1 cellular context compared by ENCODE assay signal in the genomic region with DNA sequence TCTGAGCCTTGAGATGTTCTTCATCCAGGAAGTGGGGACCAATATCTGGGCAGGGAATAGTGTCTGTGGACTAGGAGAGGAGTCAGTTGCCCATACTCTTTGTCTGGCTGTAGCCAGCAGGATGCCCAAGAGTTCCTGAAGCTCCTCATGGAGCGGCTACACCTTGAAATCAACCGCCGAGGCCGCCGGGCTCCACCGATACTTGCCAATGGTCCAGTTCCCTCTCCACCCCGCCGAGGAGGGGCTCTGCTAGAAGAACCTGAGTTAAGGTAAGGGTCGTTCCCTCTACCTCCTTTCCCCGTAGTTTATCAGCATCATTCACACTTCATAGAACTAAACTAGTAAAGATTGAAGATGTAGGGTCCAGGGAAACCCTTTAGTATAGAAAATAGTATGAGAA.
TF ChIP-seq lines count a peak whose summit lies in the region.

No MANE protein-coding gene starts in this region.

TF ChIP-seq in K562, 482 proteins besides CTCF, POLR2A, EP300 and RAD21:
- no peak for TF ChIP-seq ZBTB7A (IDR thresholded peaks at IDR 0.05; ENCODE audit: borderline replicate concordance, control insufficient read depth, low read depth, low read length)
- no peak for TF ChIP-seq ZNF212 (CRISPR knock-in tag; IDR thresholded peaks at IDR 0.05)
- no peak for TF ChIP-seq BDP1 (IDR thresholded peaks at IDR 0.05; ENCODE audit: insufficient read depth, insufficient read length)
- TF ChIP-seq, protein P1, sequence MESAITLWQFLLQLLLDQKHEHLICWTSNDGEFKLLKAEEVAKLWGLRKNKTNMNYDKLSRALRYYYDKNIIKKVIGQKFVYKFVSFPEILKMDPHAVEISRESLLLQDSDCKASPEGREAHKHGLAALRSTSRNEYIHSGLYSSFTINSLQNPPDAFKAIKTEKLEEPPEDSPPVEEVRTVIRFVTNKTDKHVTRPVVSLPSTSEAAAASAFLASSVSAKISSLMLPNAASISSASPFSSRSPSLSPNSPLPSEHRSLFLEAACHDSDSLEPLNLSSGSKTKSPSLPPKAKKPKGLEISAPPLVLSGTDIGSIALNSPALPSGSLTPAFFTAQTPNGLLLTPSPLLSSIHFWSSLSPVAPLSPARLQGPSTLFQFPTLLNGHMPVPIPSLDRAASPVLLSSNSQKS (CRISPR knock-in tag; IDR thresholded peaks at IDR 0.05): no peak
- TF ChIP-seq FOXJ3 (CRISPR knock-in tag; IDR thresholded peaks at IDR 0.05): no peak
- TF ChIP-seq, protein P2, sequence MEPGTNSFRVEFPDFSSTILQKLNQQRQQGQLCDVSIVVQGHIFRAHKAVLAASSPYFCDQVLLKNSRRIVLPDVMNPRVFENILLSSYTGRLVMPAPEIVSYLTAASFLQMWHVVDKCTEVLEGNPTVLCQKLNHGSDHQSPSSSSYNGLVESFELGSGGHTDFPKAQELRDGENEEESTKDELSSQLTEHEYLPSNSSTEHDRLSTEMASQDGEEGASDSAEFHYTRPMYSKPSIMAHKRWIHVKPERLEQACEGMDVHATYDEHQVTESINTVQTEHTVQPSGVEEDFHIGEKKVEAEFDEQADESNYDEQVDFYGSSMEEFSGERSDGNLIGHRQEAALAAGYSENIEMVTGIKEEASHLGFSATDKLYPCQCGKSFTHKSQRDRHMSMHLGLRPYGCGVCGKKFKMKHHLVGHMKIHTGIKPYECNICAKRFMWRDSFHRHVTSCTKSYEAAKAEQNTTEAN (CRISPR knock-in tag; IDR thresholded peaks at IDR 0.05): no peak
- no peak for TF ChIP-seq ZBTB1 (CRISPR knock-in tag; IDR thresholded peaks at IDR 0.05; ENCODE audit: borderline replicate concordance, low read depth)
- TF ChIP-seq, protein P3, sequence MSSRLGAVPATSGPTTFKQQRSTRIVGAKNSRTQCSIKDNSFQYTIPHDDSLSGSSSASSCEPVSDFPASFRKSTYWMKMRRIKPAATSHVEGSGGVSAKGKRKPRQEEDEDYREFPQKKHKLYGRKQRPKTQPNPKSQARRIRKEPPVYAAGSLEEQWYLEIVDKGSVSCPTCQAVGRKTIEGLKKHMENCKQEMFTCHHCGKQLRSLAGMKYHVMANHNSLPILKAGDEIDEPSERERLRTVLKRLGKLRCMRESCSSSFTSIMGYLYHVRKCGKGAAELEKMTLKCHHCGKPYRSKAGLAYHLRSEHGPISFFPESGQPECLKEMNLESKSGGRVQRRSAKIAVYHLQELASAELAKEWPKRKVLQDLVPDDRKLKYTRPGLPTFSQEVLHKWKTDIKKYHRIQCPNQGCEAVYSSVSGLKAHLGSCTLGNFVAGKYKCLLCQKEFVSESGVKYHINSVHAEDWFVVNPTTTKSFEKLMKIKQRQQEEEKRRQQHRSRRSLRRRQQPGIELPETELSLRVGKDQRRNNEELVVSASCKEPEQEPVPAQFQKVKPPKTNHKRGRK (tag; IDR thresholded peaks at IDR 0.05): no peak
- no peak for TF ChIP-seq HINFP (tag; conservative IDR thresholded peaks at IDR 0.05; ENCODE audit: low read depth)
- no peak for TF ChIP-seq MLX (CRISPR knock-in tag; conservative IDR thresholded peaks at IDR 0.05)
- no peak for TF ChIP-seq TFAP4 (CRISPR knock-in tag; IDR thresholded peaks at IDR 0.05; ENCODE audit: borderline replicate concordance)
- TF ChIP-seq HMGN3 (IDR thresholded peaks at IDR 0.05; ENCODE audit: borderline replicate concordance, extremely low read depth, insufficient read length, low read depth, low read length): no peak
- no peak for TF ChIP-seq MAFF (IDR thresholded peaks at IDR 0.05; ENCODE audit: low read length)
- no peak for TF ChIP-seq SOX6 (IDR thresholded peaks at IDR 0.05)
- no peak for TF ChIP-seq CXXC5 (CRISPR knock-in tag; IDR thresholded peaks at IDR 0.05)
- TF ChIP-seq, protein P4, sequence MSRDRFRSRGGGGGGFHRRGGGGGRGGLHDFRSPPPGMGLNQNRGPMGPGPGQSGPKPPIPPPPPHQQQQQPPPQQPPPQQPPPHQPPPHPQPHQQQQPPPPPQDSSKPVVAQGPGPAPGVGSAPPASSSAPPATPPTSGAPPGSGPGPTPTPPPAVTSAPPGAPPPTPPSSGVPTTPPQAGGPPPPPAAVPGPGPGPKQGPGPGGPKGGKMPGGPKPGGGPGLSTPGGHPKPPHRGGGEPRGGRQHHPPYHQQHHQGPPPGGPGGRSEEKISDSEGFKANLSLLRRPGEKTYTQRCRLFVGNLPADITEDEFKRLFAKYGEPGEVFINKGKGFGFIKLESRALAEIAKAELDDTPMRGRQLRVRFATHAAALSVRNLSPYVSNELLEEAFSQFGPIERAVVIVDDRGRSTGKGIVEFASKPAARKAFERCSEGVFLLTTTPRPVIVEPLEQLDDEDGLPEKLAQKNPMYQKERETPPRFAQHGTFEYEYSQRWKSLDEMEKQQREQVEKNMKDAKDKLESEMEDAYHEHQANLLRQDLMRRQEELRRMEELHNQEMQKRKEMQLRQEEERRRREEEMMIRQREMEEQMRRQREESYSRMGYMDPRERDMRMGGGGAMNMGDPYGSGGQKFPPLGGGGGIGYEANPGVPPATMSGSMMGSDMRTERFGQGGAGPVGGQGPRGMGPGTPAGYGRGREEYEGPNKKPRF (IDR thresholded peaks at IDR 0.05; ENCODE audit: low read depth, low read length): no peak
